In genomic region chr9:136885950-136886578, GRCh38 we compare ENCODE assay signal across 8 cellular contexts. TPM values are rescaled to one million over a fixed set of nuclear protein-coding genes. Genes with fewer than 3 reads are reported as not detected.
DNase-seq lines count a peak whose midpoint lies in the region; ATAC-seq lines count a peak whose summit lies in the region.

A gene with protein sequence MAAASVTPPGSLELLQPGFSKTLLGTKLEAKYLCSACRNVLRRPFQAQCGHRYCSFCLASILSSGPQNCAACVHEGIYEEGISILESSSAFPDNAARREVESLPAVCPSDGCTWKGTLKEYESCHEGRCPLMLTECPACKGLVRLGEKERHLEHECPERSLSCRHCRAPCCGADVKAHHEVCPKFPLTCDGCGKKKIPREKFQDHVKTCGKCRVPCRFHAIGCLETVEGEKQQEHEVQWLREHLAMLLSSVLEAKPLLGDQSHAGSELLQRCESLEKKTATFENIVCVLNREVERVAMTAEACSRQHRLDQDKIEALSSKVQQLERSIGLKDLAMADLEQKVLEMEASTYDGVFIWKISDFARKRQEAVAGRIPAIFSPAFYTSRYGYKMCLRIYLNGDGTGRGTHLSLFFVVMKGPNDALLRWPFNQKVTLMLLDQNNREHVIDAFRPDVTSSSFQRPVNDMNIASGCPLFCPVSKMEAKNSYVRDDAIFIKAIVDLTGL (plus strand): TSS chr9:136886516. CDS start chr9:136898741, 12,225 bp downstream.

- DNase-seq in CMK (ENCODE audit: low read depth): peak; percentile 98
- peak; percentile 96 for DNase-seq in HS-5 (ENCODE audit: low read depth)
- DNase-seq in NK-92 (lab: John Stamatoyannopoulos, UW; ENCODE audit: unreplicated experiment): peak; percentile 55
- peak; percentile 91 to 94 for DNase-seq in activated CD8-positive, alpha-beta memory T cell treated with anti-CD3 and anti-CD28 coated beads for 1 hour (ENCODE audit: extremely low read depth in 1 of 2, low read depth in 1 of 2)
- peak; percentile 92 for DNase-seq in effector CD8-positive, alpha-beta T cell (lab: John Stamatoyannopoulos, UW)
- DNase-seq in lung microvascular endothelial cell (ENCODE audit: low read depth in 2 of 2): peak; percentile 100
- peak; percentile 94 to 97 (median 94) for DNase-seq in stimulated activated CD4-positive, alpha-beta T cell treated with anti-CD3 and anti-CD28 coated beads, TNF-alpha, amount 100 ng/mL, for 4 hours (ENCODE audit: low read depth in 3 of 3)

- peak; percentile 73 for ATAC-seq in GM19468 (IDR thresholded peaks at IDR 0.05; ENCODE audit: extremely low read depth, unreplicated experiment)

RNA-seq across cellular contexts. Expression of the gene that starts here (rescaled TPM):
- total RNA-seq in lung microvascular endothelial cell: 10.9 and 14.7 TPM in 2 replicates

Comparison
In these comparisons a context has a peak if more than half of its experiments do, and no peak if none do; other contexts are left out.
1. Peak in every context shown above with its lines: DNase-seq and ATAC-seq.